Comparison of ENCODE assay signal across 18 cellular contexts in genomic region chr18:9766076-9766481, GRCh38. TPM values are rescaled to one million over a fixed set of nuclear protein-coding genes. Genes with fewer than 3 reads are reported as not detected.
DNase-seq lines count a peak whose midpoint lies in the region; ATAC-seq, FAIRE-seq and TF ChIP-seq lines count a peak whose summit lies in the region.
"Had no signal": no experiment of that assay in that cellular context is flagged by ENCODE, and none has a peak within 500 bp of the region (broad histone marks: within the 10 kb centered on the region; RNA-seq: fewer than 3 reads in every experiment).

No MANE protein-coding gene starts in this region.

- intact Hi-C loops in HepG2 (cut with micrococcal nuclease; ENCODE audit: unreplicated experiment): no loop called here

- no peak overlapping the region for H3K4me3 Mint-ChIP-seq in GM23338
- H3K4me3 Mint-ChIP-seq in WTC11: no peak overlapping the region
- H3K4me3 Mint-ChIP-seq in activated naive CD4-positive, alpha-beta T cell treated with anti-CD3 and anti-CD28 coated beads, Interleukin-2, amount 10 ng/mL, durations not matched to agents 7 days and 5 days: no peak overlapping the region
- H3K4me3 Mint-ChIP-seq: B cell had no signal

- no peak overlapping the region for H3K9ac ChIP-seq in HepG2 (ENCODE audit: insufficient read depth, low read depth, low read length)
- H3K9ac ChIP-seq in stomach smooth muscle (ENCODE audit: low read length in 2 of 2): no peak overlapping the region

- no peaks in the 10 kb centered on the region for H3K9me2 ChIP-seq in GM23338 (ENCODE audit: insufficient read depth)

- CTCF ChIA-PET in WTC11 (lab: Charles Lee): interaction anchor here (0.6 to 1.2 kb wide), 3 partner anchors 23 to 904 kb away, joined by 3 read pairs; no protein-coding TSS in a partner anchor
- CTCF ChIA-PET in HepG2 (lab: Yijun Ruan, JAX; ENCODE audit: low intra/inter-chr PET ratio, low total read pairs): no interaction called here
- CTCF ChIA-PET in activated naive CD4-positive, alpha-beta T cell treated with anti-CD3 and anti-CD28 coated beads, Interleukin-2, amount 10 ng/mL, durations not matched to agents 7 days and 5 days (lab: Charles Lee): no interaction called here

- TF ChIP-seq CTCF in GM23338 (conservative IDR thresholded peaks at IDR 0.05; ENCODE audit: low read depth in 2 of 2): no peak
- TF ChIP-seq CTCF in WTC11 (IDR thresholded peaks at IDR 0.05): no peak
- no peak for TF ChIP-seq CTCF in HepG2 (CRISPR knock-in tag; IDR thresholded peaks at IDR 0.05)

- H3K36me3 Mint-ChIP-seq in GM23338 (ENCODE audit: low read depth) (peaks cover 4% of the 10 kb centered on the region; the same call in 1 of the 3 replicates), WTC11 (peaks cover 3% of the 10 kb centered on the region)
- no peaks in the 10 kb centered on the region for H3K36me3 Mint-ChIP-seq in activated naive CD4-positive, alpha-beta T cell treated with anti-CD3 and anti-CD28 coated beads, Interleukin-2, amount 10 ng/mL, durations not matched to agents 7 days and 5 days

- TF ChIP-seq POLR2A in HepG2 (IDR thresholded peaks at IDR 0.05; ENCODE audit: insufficient read depth in 1 of 2, low read depth in 2 of 2, low read length in 2 of 2): no peak

- H3K36me3 ChIP-seq in GM23338 (ENCODE audit: insufficient read depth) (peaks cover 3% of the 10 kb centered on the region; the same call in 1 of the 2 replicates), HepG2 (replicated peaks in 1 of 2; ENCODE audit: control insufficient read depth in 1 of 2, insufficient read depth in 2 of 2, low read length in 2 of 2) (no peaks in the 10 kb centered on the region), stomach smooth muscle (ENCODE audit: control insufficient read depth in 2 of 2, insufficient read depth in 2 of 2, low read length in 2 of 2) (peaks cover 0 to 2% of the 10 kb centered on the region in 2 donors)

- H3K4me1 ChIP-seq in GM23338 (ENCODE audit: insufficient read depth): 0 out of 2 replicates have a peak, but pooled peaks cover 3% of the 10 kb centered on the region
- H3K4me1 ChIP-seq in HepG2 (ENCODE audit: insufficient read depth, low read length): peaks cover 17% of the 10 kb centered on the region
- peaks cover 4% of the 10 kb centered on the region for H3K4me1 ChIP-seq in stomach smooth muscle (ENCODE audit: control insufficient read depth, insufficient read depth, low read length)

- H3K4me1 Mint-ChIP-seq in GM23338: peaks cover 17% of the 10 kb centered on the region
- H3K4me1 Mint-ChIP-seq in WTC11: peaks cover 25% of the 10 kb centered on the region
- no peaks in the 10 kb centered on the region for H3K4me1 Mint-ChIP-seq in activated naive CD4-positive, alpha-beta T cell treated with anti-CD3 and anti-CD28 coated beads, Interleukin-2, amount 10 ng/mL, durations not matched to agents 7 days and 5 days

- H3K27me3 ChIP-seq in GM23338 (ENCODE audit: insufficient read depth): no peaks in the 10 kb centered on the region
- 0 out of 5 replicates have a peak, but pooled peaks cover 0 to 3% of the 10 kb centered on the region in 2 experiments for H3K27me3 ChIP-seq in HepG2 (ENCODE audit: control insufficient read depth in 1 of 2, insufficient read depth in 2 of 2, low read length in 2 of 2)
- H3K27me3 ChIP-seq in stomach smooth muscle (ENCODE audit: control insufficient read depth in 1 of 2, insufficient read depth in 2 of 2, low read length in 2 of 2): no peaks in the 10 kb centered on the region

- H3K79me2 ChIP-seq in GM23338 (replicated peaks; ENCODE audit: insufficient read depth) (peaks cover 9% of the 10 kb centered on the region; the same call in 1 of the 2 replicates), HepG2 (ENCODE audit: insufficient read depth, low read length) (no peaks in the 10 kb centered on the region)

- H3K4me3 ChIP-seq in GM23338: no peak overlapping the region
- no peak overlapping the region for H3K4me3 ChIP-seq in HepG2 (replicated peaks in 1 of 3; ENCODE audit: insufficient read depth in 1 of 3, low read depth in 2 of 3, low read length in 3 of 3)
- H3K4me3 ChIP-seq in stomach smooth muscle (ENCODE audit: low read length in 2 of 2): no peak overlapping the region

- in situ Hi-C loops in HepG2 (cut with HindIII; ENCODE audit: extremely low pct_ligation_motif_present, low pct_unique_long_range_greater_than_20kb): no loop called here

- H4K20me1 ChIP-seq in GM23338 (replicated peaks; ENCODE audit: insufficient read depth) (no peaks in the 10 kb centered on the region), HepG2 (ENCODE audit: insufficient read depth, low read length) (no peaks in the 10 kb centered on the region)

- no peaks in the 10 kb centered on the region for H3F3A ChIP-seq in GM23338 (replicated peaks; ENCODE audit: low read depth)

- H3K9me3 Mint-ChIP-seq in GM23338 (no peaks in the 10 kb centered on the region), WTC11 (peaks cover 15% of the 10 kb centered on the region)
- H3K9me3 Mint-ChIP-seq in activated naive CD4-positive, alpha-beta T cell treated with anti-CD3 and anti-CD28 coated beads, Interleukin-2, amount 10 ng/mL, durations not matched to agents 7 days and 5 days: no peaks in the 10 kb centered on the region

- POLR2A ChIA-PET in WTC11 (lab: Charles Lee) (interaction anchor here (0.5 kb wide), 1 partner anchor 138 kb away, joined by 3 read pairs; no protein-coding TSS in a partner anchor), HepG2 (lab: Yijun Ruan, JAX) (interaction anchor here (1.0 kb wide), 1 partner anchor 147 kb away, joined by 3 read pairs; the partner anchor contains the start of gene VAPA)

- H3K27ac Mint-ChIP-seq in GM23338 (no peak overlapping the region), WTC11 (no peak overlapping the region)
- no peak overlapping the region for H3K27ac Mint-ChIP-seq in activated naive CD4-positive, alpha-beta T cell treated with anti-CD3 and anti-CD28 coated beads, Interleukin-2, amount 10 ng/mL, durations not matched to agents 7 days and 5 days
- H3K27ac Mint-ChIP-seq: B cell had no signal

- TF ChIP-seq RAD21 in HepG2 (CRISPR knock-in tag; IDR thresholded peaks at IDR 0.05): no peak

- 69% methylated on average over 4 of the region's 11 CpGs for WGBS in HepG2 (ENCODE audit: low lambda C conversion rate)

- no peak overlapping the region for H3K27ac ChIP-seq in GM23338 (ENCODE audit: low read depth)
- H3K27ac ChIP-seq in HepG2 (ENCODE audit: extremely low read length, insufficient read depth, low read length): no peak overlapping the region
- peak overlapping the region; percentile 24 for H3K27ac ChIP-seq in stomach smooth muscle (ENCODE audit: low read length)
- H3K27ac ChIP-seq: VCaP had no signal

- H3K4me2 ChIP-seq in GM23338 (no peak overlapping the region), HepG2 (ENCODE audit: low read depth, low read length) (peak overlapping the region; percentile 21; the same call in 1 of the 2 replicates)

- FAIRE-seq in HepG2 (lab: Jason Lieb, UNC): no peak
- FAIRE-seq: colon, endometrium had no signal

- TF ChIP-seq EP300 in HepG2 (IDR thresholded peaks at IDR 0.05; ENCODE audit: low read depth in 2 of 2, low read length in 2 of 2) (no peak), HepG2 (CRISPR knock-in tag; IDR thresholded peaks at IDR 0.05; ENCODE audit: borderline replicate concordance) (no peak)

- no peaks in the 10 kb centered on the region for H3K27me3 Mint-ChIP-seq in GM23338 (ENCODE audit: insufficient read depth, low read depth, poor library complexity)
- no peaks in the 10 kb centered on the region for H3K27me3 Mint-ChIP-seq in WTC11 (ENCODE audit: low read depth)
- H3K27me3 Mint-ChIP-seq in activated naive CD4-positive, alpha-beta T cell treated with anti-CD3 and anti-CD28 coated beads, Interleukin-2, amount 10 ng/mL, durations not matched to agents 7 days and 5 days: peaks cover 10% of the 10 kb centered on the region
- H3K27me3 Mint-ChIP-seq: B cell had no signal

- H2AFZ ChIP-seq in GM23338: no peak overlapping the region
- H2AFZ ChIP-seq in HepG2 (ENCODE audit: low read length): no peak overlapping the region

- DNase-seq in GM23338 (ENCODE audit: low spot score) (no peak), WTC11 (ENCODE audit: low spot score) (no peak), HepG2 (ENCODE audit: low spot score) (no peak), T-helper 9 cell (no peak), SIG-M5 treated with dmso at 0.1 percent for 504 hours (lab: John Stamatoyannopoulos, UW; ENCODE audit: unreplicated experiment) (no peak)
- DNase-seq in activated naive CD4-positive, alpha-beta T cell treated with anti-CD3 and anti-CD28 coated beads, Interleukin-2, amount 10 ng/mL, durations not matched to agents 7 days and 5 days: no peak
- DNase-seq: activated CD4-positive, alpha-beta T cell treated with anti-CD3 and anti-CD28 coated beads, Interleukin-2, amount 50 U/mL, for 4 hours; activated naive CD4-positive, alpha-beta T cell; activated T-cell treated with anti-CD3 and anti-CD28 coated beads for 4 hours; kidney glomerular epithelial cell; MM.1S; NCI-H1930; stimulated activated CD4-positive, alpha-beta T cell treated with anti-CD3 and anti-CD28 coated beads, Interleukin-2, amount 100 ng/mL, for 24 hours had no signal

- ATAC-seq in GM23338 (peak; percentile 56), WTC11 (peak; percentile 41), HepG2 (peak; percentile 52)

- no TSS peak for BruUV-seq in HepG2 (replicated peaks; lab: Mats Ljungman, UMichigan)

- H3K9me3 ChIP-seq in HepG2 (ENCODE audit: low read length) (no peaks in the 10 kb centered on the region), stomach smooth muscle (ENCODE audit: control insufficient read depth in 2 of 2, low read length in 2 of 2) (peaks cover 0 to 3% of the 10 kb centered on the region in 2 donors)

RNA-seq across cellular contexts. Expression of gene RAB31, which starts 58.0 kb away (rescaled TPM):
- 18.8 and 33.8 TPM in 2 replicates for total RNA-seq in GM23338 (2014; rRNA removed; shearing (Covaris generic))
- polyA plus RNA-seq in GM23338 (2016; fragmentation: Nextera tagmentation; extraction: Ambion mirVana) (34.0 and 46.1 TPM in 2 replicates), HepG2 (2011; rRNA removed) (0.73 and 1.1 TPM in 2 replicates)
- total RNA-seq in WTC11 (2021) (30.8 to 34.9 TPM (median 32.9 TPM) in 3 replicates), HepG2 (2016; rRNA removed; fragmentation: Illumina TruSeq; extraction: Trizol) (1.7 and 3.6 TPM in 2 replicates)
- total RNA-seq in HepG2 (2016; cell fraction: cytosol; rRNA removed; fragmentation: Illumina TruSeq; extraction: Trizol; ENCODE audit: low read depth): 1.4 and 2.6 TPM in 2 replicates
- total RNA-seq in HepG2 (2016; cell fraction: insoluble cytoplasmic fraction; rRNA removed; fragmentation: Illumina TruSeq; extraction: Trizol): 2.9 TPM in 2 replicates
- 3.1 and 3.4 TPM in 2 replicates for total RNA-seq in HepG2 (2016; cell fraction: membrane; rRNA removed; fragmentation: Illumina TruSeq; extraction: Trizol)
- 1.4 and 2.6 TPM in 2 replicates for total RNA-seq in HepG2 (2016; cell fraction: nucleus; rRNA removed; fragmentation: Illumina TruSeq; extraction: Trizol)
- 0.24 and 1.2 TPM in 2 replicates for polyA plus RNA-seq in HepG2 (2011; cell fraction: cytosol; rRNA removed)
- 8.7 and 12.9 TPM in 2 replicates for polyA plus RNA-seq in HepG2 (2011; cell fraction: nucleus; rRNA removed)
- 0.38 and 2.1 TPM in 2 replicates for polyA plus RNA-seq in HepG2 (2012)
- 4.4 and 5.7 TPM in 2 replicates for polyA plus RNA-seq in HepG2 (2016; cell fraction: cytosol; fragmentation: Illumina TruSeq; extraction: Trizol; ENCODE audit: low read depth)
- 3.7 TPM in 2 replicates for polyA plus RNA-seq in HepG2 (2016; cell fraction: insoluble cytoplasmic fraction; fragmentation: Illumina TruSeq; extraction: Trizol; ENCODE audit: low read depth)
- polyA plus RNA-seq in HepG2 (2016; cell fraction: membrane; fragmentation: Illumina TruSeq; extraction: Trizol; ENCODE audit: low read depth): 2.6 and 3.5 TPM in 2 replicates
- polyA plus RNA-seq in HepG2 (2016; cell fraction: nucleus; fragmentation: Illumina TruSeq; extraction: Trizol; ENCODE audit: insufficient read depth, low read depth): 2.9 and 3.0 TPM in 2 replicates
- polyA minus RNA-seq in HepG2 (2011; rRNA and poly(A)+ RNA removed; ENCODE audit: low replicate concordance): 1.9 and 153 TPM in 2 replicates
- polyA minus RNA-seq in HepG2 (2011; cell fraction: cytosol; rRNA and poly(A)+ RNA removed): 2.8 and 4.2 TPM in 2 replicates
- 5.3 and 5.5 TPM in 2 replicates for polyA minus RNA-seq in HepG2 (2011; cell fraction: nucleus; rRNA and poly(A)+ RNA removed)
